ENCODE assay signal across 8 cellular contexts in the genomic region with DNA sequence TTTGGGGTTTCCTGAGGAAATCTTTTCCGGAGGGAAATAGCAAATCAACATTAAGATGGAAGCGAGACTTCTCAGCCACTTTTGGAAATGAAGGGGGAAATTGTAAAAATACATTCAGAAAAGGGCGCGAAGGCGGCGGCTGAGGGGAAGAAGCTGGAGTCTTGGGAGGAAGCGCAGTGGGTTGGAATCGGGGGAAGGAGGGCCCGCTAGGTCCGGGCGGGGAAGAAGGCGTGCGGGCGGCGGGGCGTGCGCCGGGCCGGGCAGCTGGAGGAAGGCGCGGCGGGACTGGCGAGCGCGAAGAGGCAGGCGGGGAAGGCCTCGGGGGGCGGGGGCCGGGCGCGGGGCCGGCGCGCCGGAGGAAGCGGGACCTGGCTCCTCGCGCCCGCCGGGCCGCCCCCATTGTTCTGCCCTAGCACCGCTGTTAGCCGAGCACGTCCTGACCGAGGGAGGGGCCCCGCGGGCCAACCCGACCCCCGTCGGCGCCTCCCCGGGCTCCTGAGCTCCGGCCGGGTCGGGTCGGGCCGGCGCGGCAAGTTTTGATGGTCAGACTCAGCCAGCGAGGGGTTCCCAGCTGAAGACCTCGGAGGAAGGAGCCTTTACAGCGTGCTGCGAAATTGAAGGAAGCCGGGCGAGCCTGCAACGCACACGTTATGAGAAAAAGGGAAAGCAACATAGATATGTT. TPM values are rescaled to one million over a fixed set of nuclear protein-coding genes. Genes with fewer than 3 reads are reported as not detected.
A peak's percentile ranks its signal among the peaks of the same experiment; 100 is the strongest.
DNase-seq lines count a peak whose midpoint lies in the region; ATAC-seq, FAIRE-seq and TF ChIP-seq lines count a peak whose summit lies in the region.

No MANE protein-coding gene starts in this region.

- POLR2A ChIA-PET in BJ (lab: Charles Lee) (interaction anchor here (0.6 to 0.7 kb wide), 3 partner anchors 10 to 198 kb away, joined by 3 to 5 read pairs (median 3); no protein-coding TSS in a partner anchor), OCI-LY7 (lab: Charles Lee) (no interaction called here)

- H2AFZ ChIP-seq in OCI-LY7 (ENCODE audit: low read length), result peak overlapping the region; percentile 97
- no peak overlapping the region for H2AFZ ChIP-seq in neuron (ENCODE audit: low read depth, low read length)

- H4K20me1 ChIP-seq in OCI-LY7 (ENCODE audit: insufficient read depth, low read length), result no peaks in the 10 kb centered on the region

- H3K27ac Mint-ChIP-seq in activated naive CD4-positive, alpha-beta T cell treated with anti-CD3 and anti-CD28 coated beads, Interleukin-2, amount 10 ng/mL, durations not matched to agents 7 days and 5 days, result peak overlapping the region; percentile 94

- intact Hi-C loops in OCI-LY7 (cut with micrococcal nuclease; ENCODE audit: unreplicated experiment), result no loop called here

- CTCF ChIA-PET in BJ (lab: Yijun Ruan, JAX), result interaction anchor here (0.7 to 1.6 kb wide), 4 partner anchors 9 to 213 kb away, joined by 3 to 9 read pairs (median 4); no protein-coding TSS in a partner anchor
- CTCF ChIA-PET in OCI-LY7 (lab: Charles Lee; ENCODE audit: unreplicated experiment), result no interaction called here
- CTCF ChIA-PET in activated naive CD4-positive, alpha-beta T cell treated with anti-CD3 and anti-CD28 coated beads, Interleukin-2, amount 10 ng/mL, durations not matched to agents 7 days and 5 days (lab: Charles Lee), result interaction anchor here (0.6 to 1.2 kb wide), 2 partner anchors 40 to 205 kb away, joined by 3 read pairs; no protein-coding TSS in a partner anchor

- H3K4me1 ChIP-seq in OCI-LY7 (ENCODE audit: insufficient read depth, low read length, poor library complexity, severe bottlenecking) (peaks cover 26% of the 10 kb centered on the region), neuron (ENCODE audit: insufficient read depth, low read length) (peaks cover 57% of the 10 kb centered on the region)

- H3K36me3 ChIP-seq in BJ (ENCODE audit: control insufficient read depth, insufficient read depth, low read length), result no peaks in the 10 kb centered on the region
- H3K36me3 ChIP-seq in OCI-LY7 (ENCODE audit: insufficient read depth, low read length), result no peaks in the 10 kb centered on the region
- H3K36me3 ChIP-seq in neuron (ENCODE audit: insufficient read depth, low read length), result no peaks in the 10 kb centered on the region

- no peaks in the 10 kb centered on the region for H3K9me3 Mint-ChIP-seq in activated naive CD4-positive, alpha-beta T cell treated with anti-CD3 and anti-CD28 coated beads, Interleukin-2, amount 10 ng/mL, durations not matched to agents 7 days and 5 days

- H3K27me3 Mint-ChIP-seq in activated naive CD4-positive, alpha-beta T cell treated with anti-CD3 and anti-CD28 coated beads, Interleukin-2, amount 10 ng/mL, durations not matched to agents 7 days and 5 days, result peaks cover 65% of the 10 kb centered on the region

- no peaks in the 10 kb centered on the region for H3K9me3 ChIP-seq in OCI-LY7 (ENCODE audit: low read length)
- H3K9me3 ChIP-seq in neuron (ENCODE audit: low read length), result no peaks in the 10 kb centered on the region

- BruUV-seq in OCI-LY7 (replicated peaks; lab: Mats Ljungman, UMichigan), result no TSS peak

- ATAC-seq in GM19452 (IDR thresholded peaks at IDR 0.05; ENCODE audit: unreplicated experiment) (peak; percentile 42), GM21515 (IDR thresholded peaks at IDR 0.05; ENCODE audit: unreplicated experiment) (no peak)

- H3K4me2 ChIP-seq in OCI-LY7 (ENCODE audit: low read length), result peak overlapping the region; percentile 81

- peaks cover 34% of the 10 kb centered on the region for H3K4me1 Mint-ChIP-seq in activated naive CD4-positive, alpha-beta T cell treated with anti-CD3 and anti-CD28 coated beads, Interleukin-2, amount 10 ng/mL, durations not matched to agents 7 days and 5 days

- peak overlapping the region; percentile 85 for H3K4me3 Mint-ChIP-seq in activated naive CD4-positive, alpha-beta T cell treated with anti-CD3 and anti-CD28 coated beads, Interleukin-2, amount 10 ng/mL, durations not matched to agents 7 days and 5 days

- H3K36me3 Mint-ChIP-seq in activated naive CD4-positive, alpha-beta T cell treated with anti-CD3 and anti-CD28 coated beads, Interleukin-2, amount 10 ng/mL, durations not matched to agents 7 days and 5 days, result peaks cover 3% of the 10 kb centered on the region

- FAIRE-seq in urothelium cell line (lab: Jason Lieb, UNC), result no peak

- H3K27me3 ChIP-seq in BJ (ENCODE audit: control insufficient read depth, insufficient read depth, low read length) (no peaks in the 10 kb centered on the region), neuron (ENCODE audit: insufficient read depth, low read length) (no peaks in the 10 kb centered on the region)

- H3K4me3 ChIP-seq in BJ (ENCODE audit: low read depth, low read length), result peak overlapping the region; percentile 59
- H3K4me3 ChIP-seq in OCI-LY7 (ENCODE audit: low read depth, low read length, poor library complexity, severe bottlenecking), result peak overlapping the region; percentile 65
- peak overlapping the region; percentile 96 for H3K4me3 ChIP-seq in neuron (ENCODE audit: low read length)

- TF ChIP-seq CTCF in BJ (IDR thresholded peaks at IDR 0.05; ENCODE audit: insufficient read depth, low read depth, low read length) (no peak), OCI-LY7 (conservative IDR thresholded peaks at IDR 0.05; ENCODE audit: low read length) (no peak)

- no peak for DNase-seq in BJ (ENCODE audit: low read depth)
- no peak for DNase-seq in OCI-LY7 (ENCODE audit: low spot score)
- DNase-seq in activated naive CD4-positive, alpha-beta T cell treated with anti-CD3 and anti-CD28 coated beads, Interleukin-2, amount 10 ng/mL, durations not matched to agents 7 days and 5 days, result peak; percentile 53
- peak; percentile 30 for DNase-seq in germinal center (ENCODE audit: low spot score)
- peak; percentile 66 for DNase-seq in urothelium cell line (ENCODE audit: low spot score)

- no peak overlapping the region for H3K27ac ChIP-seq in OCI-LY7 (ENCODE audit: low read depth, low read length, poor library complexity, severe bottlenecking)

- no peaks in the 10 kb centered on the region for H3K79me2 ChIP-seq in OCI-LY7 (ENCODE audit: insufficient read depth, low read depth, low read length)

- no peaks in the 10 kb centered on the region for H3K9me2 ChIP-seq in OCI-LY7 (ENCODE audit: insufficient read depth, low read length)

RNA-seq across cellular contexts. Expression of a gene that starts 1.6 kb away (rescaled TPM):
- 0.27 and 0.60 TPM in 2 replicates for polyA plus RNA-seq in BJ (2011; rRNA removed)
- polyA minus RNA-seq in BJ (2011; rRNA and poly(A)+ RNA removed), result 0.33 and 0.41 TPM in 2 replicates
- not detected in 2 replicates for total RNA-seq in OCI-LY7 (2014; rRNA removed; shearing (Covaris generic))
- 0.06 TPM in 1 of 2 replicates, not detected in the other for total RNA-seq in OCI-LY7 (2022)

RNA-seq across cellular contexts. Expression of a gene that starts 6.9 kb away (rescaled TPM):
- polyA plus RNA-seq in BJ (2011; rRNA removed), result 30.2 and 32.4 TPM in 2 replicates
- 42.3 and 44.4 TPM in 2 replicates for polyA minus RNA-seq in BJ (2011; rRNA and poly(A)+ RNA removed)
- total RNA-seq in OCI-LY7 (2014; rRNA removed; shearing (Covaris generic)), result 50.4 and 68.4 TPM in 2 replicates
- 67.3 and 74.0 TPM in 2 replicates for total RNA-seq in OCI-LY7 (2022)

Comparison
In these comparisons a context has a peak if more than half of its experiments do, and no peak if none do; other contexts are left out.
1. DNase-seq: peak in activated naive CD4-positive, alpha-beta T cell treated with anti-CD3 and anti-CD28 coated beads, Interleukin-2, amount 10 ng/mL, durations not matched to agents 7 days and 5 days (single experiment), germinal center (single experiment) and urothelium cell line (single experiment); none in BJ (single experiment) and OCI-LY7 (single experiment).
2. Peak in every context shown above with its lines, with median percentiles within 50 percentile points of each other: H3K4me3 ChIP-seq.